ENCODE assay signal across 8 cellular contexts in the genomic region with DNA sequence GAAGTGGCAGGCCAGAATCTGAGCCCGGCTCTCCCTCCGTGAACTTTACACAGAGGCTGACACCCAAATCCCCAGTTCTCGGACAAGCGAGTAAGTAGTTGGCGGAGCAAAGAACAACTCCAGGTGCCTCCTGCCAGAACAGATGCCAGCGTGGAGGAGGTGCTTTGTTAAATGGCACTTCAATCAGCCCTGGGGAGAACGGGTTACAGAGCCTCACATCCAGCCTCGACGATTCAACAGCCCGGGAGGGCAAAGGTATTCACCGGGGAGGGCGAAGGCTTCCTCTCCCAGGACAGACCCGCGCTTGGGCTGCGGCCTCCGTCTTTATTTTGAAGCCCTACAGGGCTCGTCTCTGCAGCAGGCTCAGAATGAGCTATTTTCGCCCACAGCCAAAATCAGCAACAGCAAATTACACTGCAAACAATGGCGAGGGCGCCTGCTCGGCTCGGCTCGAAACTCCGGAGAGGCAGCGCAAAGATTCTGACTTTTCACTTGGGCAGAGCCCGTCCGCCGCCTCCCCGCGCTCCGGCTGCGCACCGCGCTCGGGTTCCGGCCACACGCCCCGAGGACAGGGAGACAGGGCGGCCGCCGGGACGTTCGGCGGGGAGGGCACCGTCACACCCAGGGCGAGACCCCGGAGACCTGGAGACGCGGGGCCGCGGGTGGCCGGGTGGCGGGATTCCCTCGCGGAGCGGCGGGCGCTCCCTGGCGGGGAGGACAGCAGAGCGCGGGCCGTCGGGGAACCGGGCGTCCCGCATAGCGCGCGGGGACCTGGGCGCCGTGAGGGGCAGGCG. TPM values are rescaled to one million over a fixed set of nuclear protein-coding genes. Genes with fewer than 3 reads are reported as not detected.
DNase-seq lines count a peak whose midpoint lies in the region; ATAC-seq and TF ChIP-seq lines count a peak whose summit lies in the region.

No MANE protein-coding gene starts in this region.

- H3K56ac ChIP-seq in IMR-90 (ENCODE audit: extremely low read depth, insufficient read depth, low read length), result no peak overlapping the region

- no TSS peak for BruUV-seq in IMR-90 (replicated peaks; lab: Mats Ljungman, UMichigan)

- peak overlapping the region; percentile 59 for H2AK9ac ChIP-seq in IMR-90 (replicated peaks; ENCODE audit: low read depth, low read length, poor library complexity)

- no peak overlapping the region for H3K27ac Mint-ChIP-seq in activated CD4-positive, alpha-beta memory T cell treated with anti-CD3 and anti-CD28 coated beads for 36 hours

- intact Hi-C loops in IMR-90 (cut with micrococcal nuclease), result no loop called here
- intact Hi-C loops in activated CD4-positive, alpha-beta memory T cell treated with anti-CD3 and anti-CD28 coated beads for 36 hours (cut with micrococcal nuclease), result loop anchor here (2.0 to 10.0 kb wide), 3 partner anchors 47 to 495 kb away; no protein-coding TSS in a partner anchor

- peak; percentile 48 for ATAC-seq in GM21515 (IDR thresholded peaks at IDR 0.05; ENCODE audit: unreplicated experiment)
- ATAC-seq in IMR-90 (ENCODE audit: low read depth), result peak; percentile 59
- peak; percentile 54 for ATAC-seq in thoracic aorta (ENCODE audit: insufficient number of reproducible peaks, low FRiP score, low read depth)

- H3K9me3 Mint-ChIP-seq in activated CD4-positive, alpha-beta memory T cell treated with anti-CD3 and anti-CD28 coated beads for 36 hours, result no peaks in the 10 kb centered on the region

- DNase-seq in EL, result peak; percentile 20
- DNase-seq in IMR-90, result peak; percentile 4
- DNase-seq in activated CD4-positive, alpha-beta memory T cell treated with anti-CD3 and anti-CD28 coated beads for 36 hours, result peak; percentile 29
- peak; percentile 27 to 29 for DNase-seq in erythroblast (lab: John Stamatoyannopoulos, UW)
- no peak for DNase-seq in thoracic aorta (ENCODE audit: low spot score)
- no peak for DNase-seq in NK-92 treated with Interleukin-12 subunit alpha and Interleukin-12 subunit beta, amount 100 ng/mL, for 24 hours (lab: John Stamatoyannopoulos, UW)

- no peaks in the 10 kb centered on the region for H3K36me3 ChIP-seq in IMR-90 (ENCODE audit: control insufficient read depth, insufficient read depth, low read length)
- no peaks in the 10 kb centered on the region for H3K36me3 ChIP-seq in thoracic aorta

- H3K4me3 Mint-ChIP-seq in activated CD4-positive, alpha-beta memory T cell treated with anti-CD3 and anti-CD28 coated beads for 36 hours, result peak overlapping the region; percentile 65

- H3K4me3 ChIP-seq in IMR-90 (ENCODE audit: insufficient read depth, low read depth, low read length) (peak overlapping the region; percentile 24), mononuclear cell (ENCODE audit: low read length) (peak overlapping the region; percentile 51), thoracic aorta (peak overlapping the region; percentile 91)

- TF ChIP-seq POLR2A in IMR-90 (IDR thresholded peaks at IDR 0.05; ENCODE audit: low read depth, low read length) (no peak), erythroblast (IDR thresholded peaks at IDR 0.05; ENCODE audit: low read length) (no peak)

- TF ChIP-seq CTCF in IMR-90 (conservative IDR thresholded peaks at IDR 0.05; ENCODE audit: low read depth, low read length), result peak; percentile 14; the same call in 1 of the 2 replicates
- TF ChIP-seq CTCF in thoracic aorta (IDR thresholded peaks at IDR 0.05), result peak; percentile 32

- POLR2A ChIA-PET in IMR-90 (lab: Charles Lee; ENCODE audit: unreplicated experiment), result no interaction called here
- POLR2A ChIA-PET in activated CD4-positive, alpha-beta memory T cell treated with anti-CD3 and anti-CD28 coated beads for 36 hours (lab: Charles Lee), result no interaction called here

- no peaks in the 10 kb centered on the region for H3K4me1 ChIP-seq in IMR-90 (ENCODE audit: control insufficient read depth, insufficient read depth, low read length)
- H3K4me1 ChIP-seq in mononuclear cell (ENCODE audit: insufficient read depth, low read length), result peaks cover 23% of the 10 kb centered on the region
- H3K4me1 ChIP-seq in thoracic aorta (ENCODE audit: control insufficient read depth in 1 of 2, low read depth in 2 of 2), result peaks cover 5 to 8% of the 10 kb centered on the region in 2 donors

- no peak overlapping the region for H3K14ac ChIP-seq in IMR-90 (replicated peaks; ENCODE audit: low read depth, low read length)

- CTCF ChIA-PET in IMR-90 (lab: Yijun Ruan, JAX), result no interaction called here
- CTCF ChIA-PET in activated CD4-positive, alpha-beta memory T cell treated with anti-CD3 and anti-CD28 coated beads for 36 hours (lab: Charles Lee), result no interaction called here

- no peak for TF ChIP-seq RAD21 in IMR-90 (IDR thresholded peaks at IDR 0.05; ENCODE audit: low read length)

- 17% methylated on average over 20 of the region's 72 CpGs; no CpG with 5 or more reads in 1 of the 2 experiments for WGBS in IMR-90 (ENCODE audit: extremely low coverage in 2 of 2, insufficient read length in 1 of 2), 2 experiments

- peaks cover 13% of the 10 kb centered on the region for H3K4me1 Mint-ChIP-seq in activated CD4-positive, alpha-beta memory T cell treated with anti-CD3 and anti-CD28 coated beads for 36 hours (ENCODE audit: low read depth)

- peaks cover 56% of the 10 kb centered on the region for H3K27me3 Mint-ChIP-seq in activated CD4-positive, alpha-beta memory T cell treated with anti-CD3 and anti-CD28 coated beads for 36 hours

- H3K27me3 ChIP-seq in IMR-90 (ENCODE audit: control insufficient read depth, insufficient read depth, low read length) (peaks cover 34% of the 10 kb centered on the region), mononuclear cell (ENCODE audit: insufficient read depth, low read length) (peaks cover 45% of the 10 kb centered on the region), thoracic aorta (replicated peaks; ENCODE audit: insufficient read depth) (no peaks in the 10 kb centered on the region)

- no peaks in the 10 kb centered on the region for H3K9me3 ChIP-seq in IMR-90 (ENCODE audit: control insufficient read depth, insufficient read depth, low read length)
- H3K9me3 ChIP-seq in mononuclear cell (ENCODE audit: low read depth, low read length), result no peaks in the 10 kb centered on the region
- no peaks in the 10 kb centered on the region for H3K9me3 ChIP-seq in thoracic aorta

- no peak overlapping the region for H4K5ac ChIP-seq in IMR-90 (ENCODE audit: low read depth, low read length)

- dilution Hi-C loops in IMR-90 (cut with HindIII; ENCODE audit: low sequenced_read_pairs, unreplicated experiment), result no loop called here

- no peaks in the 10 kb centered on the region for H3K36me3 Mint-ChIP-seq in activated CD4-positive, alpha-beta memory T cell treated with anti-CD3 and anti-CD28 coated beads for 36 hours

- H2AK5ac ChIP-seq in IMR-90 (ENCODE audit: low read depth, low read length), result no peak overlapping the region

- no peak overlapping the region for H2BK120ac ChIP-seq in IMR-90 (ENCODE audit: low read depth, low read length)

- H2AFZ ChIP-seq in IMR-90 (replicated peaks; ENCODE audit: low read length, poor library complexity), result peak overlapping the region; percentile 81

- H4K20me1 ChIP-seq in IMR-90 (ENCODE audit: insufficient read depth, low read length), result no peaks in the 10 kb centered on the region

- H2BK5ac ChIP-seq in IMR-90 (ENCODE audit: low read depth, low read length, poor library complexity, severe bottlenecking), result no peak overlapping the region

- H2BK15ac ChIP-seq in IMR-90 (ENCODE audit: low read depth, low read length), result no peak overlapping the region

- H3K4me2 ChIP-seq in IMR-90 (ENCODE audit: low read depth, low read length), result peak overlapping the region; percentile 10

- no peaks in the 10 kb centered on the region for H3K79me1 ChIP-seq in IMR-90 (ENCODE audit: low read depth in 1 of 2, low read length in 2 of 2)

- H3K18ac ChIP-seq in IMR-90 (ENCODE audit: low read depth, low read length), result no peak overlapping the region

- no peak overlapping the region for H3K9ac ChIP-seq in IMR-90 (ENCODE audit: low read depth, low read length)

- no peaks in the 10 kb centered on the region for H3K9me1 ChIP-seq in IMR-90 (ENCODE audit: insufficient read depth, low read length)

- no peak overlapping the region; the same call in 1 of the 2 replicates for H3K23ac ChIP-seq in IMR-90 (ENCODE audit: low read depth, low read length)

- H4K8ac ChIP-seq in IMR-90 (ENCODE audit: low read depth in 2 of 2, low read length in 2 of 2), result no peak overlapping the region

- H4K91ac ChIP-seq in IMR-90 (ENCODE audit: insufficient read depth, low read depth, low read length), result no peak overlapping the region

- in situ Hi-C loops in IMR-90 (cut with MboI; ENCODE audit: low sequenced_read_pairs), result no loop called here

- H3K4ac ChIP-seq in IMR-90 (ENCODE audit: low read depth, low read length), result no peak overlapping the region

- H3K27ac ChIP-seq in IMR-90 (ENCODE audit: insufficient read depth, low read length) (no peak overlapping the region), thoracic aorta (peak overlapping the region; percentile 63 to 72)

- H2BK20ac ChIP-seq in IMR-90 (ENCODE audit: low read depth, low read length), result no peak overlapping the region

TF ChIP-seq in IMR-90, 13 proteins besides CTCF, POLR2A, EP300 and RAD21 (continues in another document):
- TF ChIP-seq CHD1 (IDR thresholded peaks at IDR 0.05; ENCODE audit: low read depth, low read length), result no peak
- no peak for TF ChIP-seq MXI1 (IDR thresholded peaks at IDR 0.05; ENCODE audit: borderline replicate concordance, low read depth, low read length)
- TF ChIP-seq CEBPB (IDR thresholded peaks at IDR 0.05; ENCODE audit: low read depth, low read length), result no peak
- no peak for TF ChIP-seq RFX5 (IDR thresholded peaks at IDR 0.05; ENCODE audit: low read depth, low read length)
- TF ChIP-seq FOS (IDR thresholded peaks at IDR 0.05; ENCODE audit: low read depth, low read length), result no peak
- no peak for TF ChIP-seq MAZ (IDR thresholded peaks at IDR 0.05; ENCODE audit: borderline replicate concordance, low read depth, low read length)
- no peak for TF ChIP-seq NFE2L2 (IDR thresholded peaks at IDR 0.05; ENCODE audit: low read depth, low read length)
- no peak for TF ChIP-seq MAFK (IDR thresholded peaks at IDR 0.05; ENCODE audit: low read depth, low read length)
- TF ChIP-seq, protein P1, sequence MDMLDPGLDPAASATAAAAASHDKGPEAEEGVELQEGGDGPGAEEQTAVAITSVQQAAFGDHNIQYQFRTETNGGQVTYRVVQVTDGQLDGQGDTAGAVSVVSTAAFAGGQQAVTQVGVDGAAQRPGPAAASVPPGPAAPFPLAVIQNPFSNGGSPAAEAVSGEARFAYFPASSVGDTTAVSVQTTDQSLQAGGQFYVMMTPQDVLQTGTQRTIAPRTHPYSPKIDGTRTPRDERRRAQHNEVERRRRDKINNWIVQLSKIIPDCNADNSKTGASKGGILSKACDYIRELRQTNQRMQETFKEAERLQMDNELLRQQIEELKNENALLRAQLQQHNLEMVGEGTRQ (IDR thresholded peaks at IDR 0.05; ENCODE audit: low read depth, low read length), result no peak

RNA-seq across cellular contexts. Expression of a gene that starts 0.8 kb away (rescaled TPM):
- 0.28 and 0.36 TPM in 2 replicates for total RNA-seq in IMR-90 (2012; rRNA removed)
- polyA plus RNA-seq in IMR-90 (2012; rRNA removed), result 0.09 and 0.14 TPM in 2 replicates
- 0.05 and 0.10 TPM in 2 replicates for polyA plus RNA-seq in IMR-90 (2012; cell fraction: cytosol; rRNA removed)
- polyA plus RNA-seq in IMR-90 (2012; cell fraction: nucleus; rRNA removed; ENCODE audit: low replicate concordance), result 0.11 TPM in 1 of 2 replicates, not detected in the other
- total RNA-seq in activated CD4-positive, alpha-beta memory T cell treated with anti-CD3 and anti-CD28 coated beads for 36 hours, result under 1 TPM; 0.36 to 0.43 TPM
- 10.9 TPM for total RNA-seq in mononuclear cell
- total RNA-seq in thoracic aorta, result 10 to 100 TPM in 1 of 2 donors, 1 to 10 TPM in 1; 6.9 to 12.4 TPM

Comparison
In these comparisons a context has a peak if more than half of its experiments do, and no peak if none do; other contexts are left out.
1. DNase-seq: peak in EL (single experiment), IMR-90 (single experiment), activated CD4-positive, alpha-beta memory T cell treated with anti-CD3 and anti-CD28 coated beads for 36 hours (single experiment) and erythroblast (2 of 2); none in thoracic aorta (single experiment) and NK-92 treated with Interleukin-12 subunit alpha and Interleukin-12 subunit beta, amount 100 ng/mL, for 24 hours (single experiment).
2. H3K4me3 ChIP-seq: peak in every context shown above with its lines; median percentile 91 in thoracic aorta; 51 in mononuclear cell; 24 in IMR-90.
3. Peak in every context shown above with its lines, with median percentiles within 50 percentile points of each other: ATAC-seq.